Comparison of ENCODE assay signal across 13 cellular contexts in genomic region chr17:78171591-78172283, GRCh38. TPM values are rescaled to one million over a fixed set of nuclear protein-coding genes. Genes with fewer than 3 reads are reported as not detected.
DNase-seq lines count a peak whose midpoint lies in the region; ATAC-seq and TF ChIP-seq lines count a peak whose summit lies in the region.
"Not testable (repeated sequence)": the region's sequence is repeated elsewhere in the genome, so short reads cannot be mapped to it uniquely, and the experiment has no call there.
"Had no signal": no experiment of that assay in that cellular context is flagged by ENCODE, and none has a peak within 500 bp of the region (broad histone marks: within the 10 kb centered on the region; RNA-seq: fewer than 3 reads in every experiment).

No MANE protein-coding gene starts in this region.

- H3K4me3 Mint-ChIP-seq in activated T-helper 2 cell treated with anti-CD3 and anti-CD28 coated beads, Interferon-gamma antibody, Interleukin-2, Interleukin-4, amounts not matched to agents 10 μg/mL and 5 μg/mL and 100 μg/mL, durations not matched to agents 14 hours and 24 hours and 36 hours (ENCODE audit: low read depth): peak overlapping the region; percentile 5

- DNase-seq in DMS153 (lab: John Stamatoyannopoulos, UW) (peak; percentile 63), NCI-H2029 (lab: John Stamatoyannopoulos, UW) (peak; percentile 37), mucosa of descending colon (peak in 1 of 3 donors; percentile 33)
- DNase-seq in SK-N-MC (ENCODE audit: low read depth, low spot score); activated T-helper 2 cell treated with anti-CD3 and anti-CD28 coated beads, Interferon-gamma antibody, Interleukin-2, Interleukin-4, amounts not matched to agents 10 μg/mL and 5 μg/mL and 100 μg/mL, durations not matched to agents 14 hours and 24 hours and 36 hours (ENCODE audit: low spot score); upper lobe of right lung: not testable (repeated sequence)

- H3K9me3 Mint-ChIP-seq in activated T-helper 2 cell treated with anti-CD3 and anti-CD28 coated beads, Interferon-gamma antibody, Interleukin-2, Interleukin-4, amounts not matched to agents 10 μg/mL and 5 μg/mL and 100 μg/mL, durations not matched to agents 14 hours and 24 hours and 36 hours: not testable (repeated sequence)

- peaks cover 36% of the 10 kb centered on the region for H3K36me3 Mint-ChIP-seq in activated T-helper 2 cell treated with anti-CD3 and anti-CD28 coated beads, Interferon-gamma antibody, Interleukin-2, Interleukin-4, amounts not matched to agents 10 μg/mL and 5 μg/mL and 100 μg/mL, durations not matched to agents 14 hours and 24 hours and 36 hours (ENCODE audit: low read depth)

- H3K4me1 Mint-ChIP-seq in activated T-helper 2 cell treated with anti-CD3 and anti-CD28 coated beads, Interferon-gamma antibody, Interleukin-2, Interleukin-4, amounts not matched to agents 10 μg/mL and 5 μg/mL and 100 μg/mL, durations not matched to agents 14 hours and 24 hours and 36 hours (ENCODE audit: low read depth): peaks cover 30% of the 10 kb centered on the region

- not testable (repeated sequence) for H3K27me3 ChIP-seq in duodenal mucosa (ENCODE audit: control insufficient read depth in 1 of 2, insufficient read depth in 2 of 2, low read length in 2 of 2); skeletal muscle tissue (ENCODE audit: control insufficient read depth in 3 of 3, insufficient read depth in 3 of 3, low read length in 3 of 3); upper lobe of right lung

- H3K27ac Mint-ChIP-seq in activated T-helper 2 cell treated with anti-CD3 and anti-CD28 coated beads, Interferon-gamma antibody, Interleukin-2, Interleukin-4, amounts not matched to agents 10 μg/mL and 5 μg/mL and 100 μg/mL, durations not matched to agents 14 hours and 24 hours and 36 hours: not testable (repeated sequence)

- peak; percentile 0 for ATAC-seq in mucosa of descending colon
- not testable (repeated sequence) for ATAC-seq in upper lobe of right lung

- H3K27ac ChIP-seq in SK-N-MC: peak overlapping the region; percentile 60
- H3K27ac ChIP-seq in duodenal mucosa (ENCODE audit: low read depth, low read length): peak overlapping the region; percentile 43
- H3K27ac ChIP-seq in skeletal muscle tissue (ENCODE audit: low read depth, low read length): peak overlapping the region; percentile 99
- peak overlapping the region; percentile 87 for H3K27ac ChIP-seq in upper lobe of right lung

- H3K4me3 ChIP-seq in SK-N-MC: peak overlapping the region; percentile 2; the same call in 1 of the 2 replicates
- not testable (repeated sequence) for H3K4me3 ChIP-seq in duodenal mucosa (ENCODE audit: low read depth in 1 of 2, low read length in 2 of 2); mucosa of descending colon
- peak overlapping the region in 2 of 3 donors; percentile 19 to 45 for H3K4me3 ChIP-seq in skeletal muscle tissue (ENCODE audit: low read length in 3 of 3)
- H3K4me3 ChIP-seq in upper lobe of right lung: peak overlapping the region; percentile 19

- H3K36me3 ChIP-seq in SK-N-MC (ENCODE audit: insufficient read depth, low read length) (peaks cover 21% of the 10 kb centered on the region), duodenal mucosa (ENCODE audit: control insufficient read depth in 1 of 2, insufficient read depth in 2 of 2, low read length in 2 of 2) (peaks cover 0 to 14% of the 10 kb centered on the region in 2 donors), skeletal muscle tissue (ENCODE audit: control insufficient read depth in 3 of 3, insufficient read depth in 3 of 3, low read length in 3 of 3) (peaks cover 11 to 14% (median 14%) of the 10 kb centered on the region in 3 donors), upper lobe of right lung (peaks cover 26% of the 10 kb centered on the region)
- not testable (repeated sequence) for H3K36me3 ChIP-seq in mucosa of descending colon (ENCODE audit: low read depth)

- intact Hi-C loops in activated T-helper 2 cell treated with anti-CD3 and anti-CD28 coated beads, Interferon-gamma antibody, Interleukin-2, Interleukin-4, amounts not matched to agents 10 μg/mL and 5 μg/mL and 100 μg/mL, durations not matched to agents 14 hours and 24 hours and 36 hours (cut with micrococcal nuclease); mucosa of descending colon (cut with DNase I, micrococcal nuclease): not testable (repeated sequence)
- intact Hi-C loops in upper lobe of right lung (cut with DNase I): loop anchor here (10.0 kb wide), 1 partner anchor 57 kb away; no protein-coding TSS in a partner anchor

- not testable (repeated sequence) for H3K9ac ChIP-seq in SK-N-MC (ENCODE audit: insufficient read length); duodenal mucosa (ENCODE audit: low read depth in 1 of 2, low read length in 2 of 2)
- peak overlapping the region in 2 of 3 donors; percentile 47 to 80 for H3K9ac ChIP-seq in skeletal muscle tissue (ENCODE audit: low read depth in 1 of 3, low read length in 3 of 3)

- H3K9me3 ChIP-seq in SK-N-MC (ENCODE audit: low read depth, low read length); duodenal mucosa (ENCODE audit: control insufficient read depth in 1 of 2, low read length in 2 of 2); mucosa of descending colon; skeletal muscle tissue (ENCODE audit: control insufficient read depth in 3 of 3, low read length in 3 of 3); upper lobe of right lung: not testable (repeated sequence)

- TF ChIP-seq CTCF in mucosa of descending colon (IDR thresholded peaks at IDR 0.05); upper lobe of right lung (IDR thresholded peaks at IDR 0.05): not testable (repeated sequence)

- H3K27me3 Mint-ChIP-seq in activated T-helper 2 cell treated with anti-CD3 and anti-CD28 coated beads, Interferon-gamma antibody, Interleukin-2, Interleukin-4, amounts not matched to agents 10 μg/mL and 5 μg/mL and 100 μg/mL, durations not matched to agents 14 hours and 24 hours and 36 hours (ENCODE audit: low read depth): not testable (repeated sequence)

- peaks cover 71 to 80% of the 10 kb centered on the region in 2 donors for H3K4me1 ChIP-seq in duodenal mucosa (ENCODE audit: control insufficient read depth in 1 of 2, insufficient read depth in 2 of 2, low read length in 2 of 2)
- H3K4me1 ChIP-seq in mucosa of descending colon (ENCODE audit: low read depth): peaks cover 71% of the 10 kb centered on the region
- H3K4me1 ChIP-seq in skeletal muscle tissue (ENCODE audit: control insufficient read depth in 3 of 3, insufficient read depth in 3 of 3, low read length in 3 of 3): peaks cover 72 to 83% (median 78%) of the 10 kb centered on the region in 3 donors
- H3K4me1 ChIP-seq in upper lobe of right lung: peaks cover 76% of the 10 kb centered on the region

RNA-seq across cellular contexts. Expression of gene SYNGR2, which starts 3.4 kb away (rescaled TPM):
- 92.5 and 92.9 TPM in 2 replicates for total RNA-seq in activated T-helper 2 cell treated with anti-CD3 and anti-CD28 coated beads, Interferon-gamma antibody, Interleukin-2, Interleukin-4, amounts not matched to agents 10 μg/mL and 5 μg/mL and 100 μg/mL, durations not matched to agents 14 hours and 24 hours and 36 hours
- total RNA-seq in mucosa of descending colon (100 to 1,000 TPM in 2 of 3 donors, 10 to 100 TPM in 1; 90.4 to 202 (median 196) TPM), skeletal muscle tissue (34.4 TPM), upper lobe of right lung (206 TPM)

RNA-seq across cellular contexts. Expression of gene TK1, which starts 15.1 kb away (rescaled TPM):
- total RNA-seq in activated T-helper 2 cell treated with anti-CD3 and anti-CD28 coated beads, Interferon-gamma antibody, Interleukin-2, Interleukin-4, amounts not matched to agents 10 μg/mL and 5 μg/mL and 100 μg/mL, durations not matched to agents 14 hours and 24 hours and 36 hours: 64.6 and 65.9 TPM in 2 replicates
- 10 to 100 TPM in 2 of 3 donors, 1 to 10 TPM in 1; 8.9 to 46.5 (median 10.2) TPM for total RNA-seq in mucosa of descending colon
- total RNA-seq in skeletal muscle tissue: 12.0 TPM
- 3.3 TPM for total RNA-seq in upper lobe of right lung

RNA-seq across cellular contexts. Expression of gene AFMID, which starts 15.4 kb away (rescaled TPM):
- 27.8 TPM in 2 replicates for total RNA-seq in activated T-helper 2 cell treated with anti-CD3 and anti-CD28 coated beads, Interferon-gamma antibody, Interleukin-2, Interleukin-4, amounts not matched to agents 10 μg/mL and 5 μg/mL and 100 μg/mL, durations not matched to agents 14 hours and 24 hours and 36 hours
- total RNA-seq in mucosa of descending colon (10 to 100 TPM; 14.2 to 39.9 (median 27.9) TPM), skeletal muscle tissue (23.0 TPM), upper lobe of right lung (32.5 TPM)

RNA-seq across cellular contexts. Expression of gene C17orf99, which starts 25.6 kb away (rescaled TPM):
- total RNA-seq in activated T-helper 2 cell treated with anti-CD3 and anti-CD28 coated beads, Interferon-gamma antibody, Interleukin-2, Interleukin-4, amounts not matched to agents 10 μg/mL and 5 μg/mL and 100 μg/mL, durations not matched to agents 14 hours and 24 hours and 36 hours: not detected in 2 replicates
- not detected for total RNA-seq in mucosa of descending colon
- 0.52 TPM for total RNA-seq in skeletal muscle tissue
- total RNA-seq in upper lobe of right lung: not detected
- total RNA-seq: H4, kidney, M059J, mononuclear cell, renal cortical epithelial cell had no signal

RNA-seq across cellular contexts. Expression of gene TMC8, which starts 41.2 kb away (rescaled TPM):
- total RNA-seq in activated T-helper 2 cell treated with anti-CD3 and anti-CD28 coated beads, Interferon-gamma antibody, Interleukin-2, Interleukin-4, amounts not matched to agents 10 μg/mL and 5 μg/mL and 100 μg/mL, durations not matched to agents 14 hours and 24 hours and 36 hours: 196 and 208 TPM in 2 replicates
- total RNA-seq in mucosa of descending colon (10 to 100 TPM in 1 of 3 donors, 1 to 10 TPM in 2; 6.0 to 11.4 (median 8.5) TPM), skeletal muscle tissue (7.8 TPM), upper lobe of right lung (26.6 TPM)
- total RNA-seq: M059J had no signal

Comparison
In these comparisons a context has a peak if more than half of its experiments do, and no peak if none do; other contexts are left out.
1. H3K27ac ChIP-seq: peak in every context shown above with its lines; median percentile 99 in skeletal muscle tissue; 87 in upper lobe of right lung; 60 in SK-N-MC; 43 in duodenal mucosa.